ENCODE assay signal across 8 cellular contexts in genomic region chr2:231926180-231926741, GRCh38. TPM values are rescaled to one million over a fixed set of nuclear protein-coding genes. Genes with fewer than 3 reads are reported as not detected.
DNase-seq lines count a peak whose midpoint lies in the region; ATAC-seq, FAIRE-seq and TF ChIP-seq lines count a peak whose summit lies in the region.

Gene NPPC, minus strand, starts transcription at chr2:231926396. Its CDS starts 147 bp downstream, at chr2:231926249.

- FAIRE-seq in RCC 7860 (lab: Jason Lieb, UNC) = no peak

- no peaks in the 10 kb centered on the region for H3K9me3 Mint-ChIP-seq in activated naive CD4-positive, alpha-beta T cell treated with anti-CD3 and anti-CD28 coated beads, Interleukin-2, amount 50 U/mL, for 72 hours

- TF ChIP-seq POLR2A in heart left ventricle (IDR thresholded peaks at IDR 0.05) = no peak
- TF ChIP-seq POLR2A in prostate gland (IDR thresholded peaks at IDR 0.05) = no peak

- H3K4me1 ChIP-seq in heart left ventricle = peaks cover 4 to 41% (median 20%) of the 10 kb centered on the region in 12 donors
- H3K4me1 ChIP-seq in prostate gland (replicated peaks) = peaks cover 6% of the 10 kb centered on the region

- H3K27ac ChIP-seq in heart left ventricle (peak within 1 kb of the TSS in 1 of 12 donors; percentile 15), prostate gland (no peak within 1 kb of the TSS)

- 0 to 1% (median 1%) methylated on average over 17 to 54 of the region's 54 CpGs; no CpG with 5 or more reads in 1 of the 4 donors for WGBS in heart left ventricle, 4 donors
- WGBS in prostate gland = 0% methylated on average over 11 of the region's 54 CpGs

- no peaks in the 10 kb centered on the region for H3K36me3 Mint-ChIP-seq in activated naive CD4-positive, alpha-beta T cell treated with anti-CD3 and anti-CD28 coated beads, Interleukin-2, amount 50 U/mL, for 72 hours

- DNase-seq in A172 (ENCODE audit: low spot score) = peak; percentile 36
- peak; percentile 71 for DNase-seq in Jurkat, Clone E6-1 (ENCODE audit: low read depth, low spot score)
- DNase-seq in RCC 7860 (ENCODE audit: low spot score) = peak; percentile 14
- DNase-seq in activated naive CD4-positive, alpha-beta T cell treated with anti-CD3 and anti-CD28 coated beads, Interleukin-2, amount 50 U/mL, for 72 hours (ENCODE audit: low spot score in 2 of 2) = peak; percentile 58 to 82
- DNase-seq in heart left ventricle = peak; percentile 56 to 71 (median 65)
- DNase-seq in prostate gland (ENCODE audit: low spot score) = peak; percentile 29

- ATAC-seq in GM18909 (IDR thresholded peaks at IDR 0.05; ENCODE audit: poor library complexity, unreplicated experiment) = peak; percentile 55
- ATAC-seq in activated naive CD4-positive, alpha-beta T cell treated with anti-CD3 and anti-CD28 coated beads, Interleukin-2, amount 50 U/mL, for 72 hours = peak; percentile 78 to 90
- peak in 3 of 4 donors; percentile 50 to 70 (median 64) for ATAC-seq in heart left ventricle
- ATAC-seq in GM21367 (IDR thresholded peaks at IDR 0.05; ENCODE audit: unreplicated experiment) = no peak

- intact Hi-C loops in heart left ventricle (cut with DNase I) = loop anchor here in 7 of 10 donors (1.0 to 5.0 kb wide), 4 partner anchors 216 to 516 kb away; no protein-coding TSS in a partner anchor
- intact Hi-C loops in prostate gland (cut with DNase I) = loop anchor here (5.0 kb wide), 1 partner anchor 216 kb away; no protein-coding TSS in a partner anchor

- no peaks in the 10 kb centered on the region for H3K9me3 ChIP-seq in heart left ventricle
- no peaks in the 10 kb centered on the region for H3K9me3 ChIP-seq in prostate gland

- H3K4me3 ChIP-seq in Jurkat, Clone E6-1 (ENCODE audit: low read length) = peak within 1 kb of the TSS; percentile 50
- H3K4me3 ChIP-seq in heart left ventricle (peak within 1 kb of the TSS; percentile 26 to 59 (median 50)), prostate gland (peak within 1 kb of the TSS; percentile 27 to 28)

- peaks cover 9 to 78% (median 39%) of the 10 kb centered on the region in 9 donors for H3K27me3 ChIP-seq in heart left ventricle
- peaks cover 3% of the 10 kb centered on the region for H3K27me3 ChIP-seq in prostate gland (replicated peaks; ENCODE audit: insufficient read depth)

- peak in 7 of 12 donors; percentile 17 to 50 (median 32) for TF ChIP-seq CTCF in heart left ventricle (IDR thresholded peaks at IDR 0.05)
- peak in 2 of 4 experiments; percentile 35 to 42 for TF ChIP-seq CTCF in prostate gland (IDR thresholded peaks at IDR 0.05)

- H3K36me3 ChIP-seq in heart left ventricle = no peaks in the 10 kb centered on the region
- H3K36me3 ChIP-seq in prostate gland = no peaks in the 10 kb centered on the region

- no peak within 1 kb of the TSS for H3K27ac Mint-ChIP-seq in activated naive CD4-positive, alpha-beta T cell treated with anti-CD3 and anti-CD28 coated beads, Interleukin-2, amount 50 U/mL, for 72 hours

RNA-seq across cellular contexts. Expression of gene NPPC, which starts in this region (rescaled TPM):
- total RNA-seq in A172 (2014; rRNA removed; shearing (Covaris generic)) = 0.12 TPM in 1 of 2 replicates, not detected in the other
- polyA plus RNA-seq in Jurkat, Clone E6-1 (2012; ENCODE audit: insufficient read depth, insufficient read length) = not detected
- total RNA-seq in activated naive CD4-positive, alpha-beta T cell treated with anti-CD3 and anti-CD28 coated beads, Interleukin-2, amount 50 U/mL, for 72 hours = under 1 TPM in 1 of 2 donors, not detected in 1; 0.41 TPM
- total RNA-seq in heart left ventricle (1 to 10 TPM in 4 of 9 donors, under 1 TPM in 3, not detected in 2; 0.42 to 7.0 (median 1.3) TPM), prostate gland (1 to 10 TPM; 3.2 to 6.4 TPM)
- 1 to 10 TPM; 2.7 to 3.9 TPM for polyA plus RNA-seq in heart left ventricle

Comparison
In these comparisons a context has a peak if more than half of its experiments do, and no peak if none do; other contexts are left out.
1. Peak in DNase-seq in A172; RNA of the gene not detected or under 1 TPM.
2. Peak in DNase-seq and ATAC-seq in activated naive CD4-positive, alpha-beta T cell treated with anti-CD3 and anti-CD28 coated beads, Interleukin-2, amount 50 U/mL, for 72 hours; RNA of the gene not detected or under 1 TPM.
3. DNase-seq: peak in every context shown above with its lines; median percentile 71 in Jurkat, Clone E6-1; 70 in activated naive CD4-positive, alpha-beta T cell treated with anti-CD3 and anti-CD28 coated beads, Interleukin-2, amount 50 U/mL, for 72 hours; 65 in heart left ventricle; 36 in A172; 29 in prostate gland; 14 in RCC 7860.